Comparison of ENCODE assay signal across 8 cellular contexts in the genomic region with DNA sequence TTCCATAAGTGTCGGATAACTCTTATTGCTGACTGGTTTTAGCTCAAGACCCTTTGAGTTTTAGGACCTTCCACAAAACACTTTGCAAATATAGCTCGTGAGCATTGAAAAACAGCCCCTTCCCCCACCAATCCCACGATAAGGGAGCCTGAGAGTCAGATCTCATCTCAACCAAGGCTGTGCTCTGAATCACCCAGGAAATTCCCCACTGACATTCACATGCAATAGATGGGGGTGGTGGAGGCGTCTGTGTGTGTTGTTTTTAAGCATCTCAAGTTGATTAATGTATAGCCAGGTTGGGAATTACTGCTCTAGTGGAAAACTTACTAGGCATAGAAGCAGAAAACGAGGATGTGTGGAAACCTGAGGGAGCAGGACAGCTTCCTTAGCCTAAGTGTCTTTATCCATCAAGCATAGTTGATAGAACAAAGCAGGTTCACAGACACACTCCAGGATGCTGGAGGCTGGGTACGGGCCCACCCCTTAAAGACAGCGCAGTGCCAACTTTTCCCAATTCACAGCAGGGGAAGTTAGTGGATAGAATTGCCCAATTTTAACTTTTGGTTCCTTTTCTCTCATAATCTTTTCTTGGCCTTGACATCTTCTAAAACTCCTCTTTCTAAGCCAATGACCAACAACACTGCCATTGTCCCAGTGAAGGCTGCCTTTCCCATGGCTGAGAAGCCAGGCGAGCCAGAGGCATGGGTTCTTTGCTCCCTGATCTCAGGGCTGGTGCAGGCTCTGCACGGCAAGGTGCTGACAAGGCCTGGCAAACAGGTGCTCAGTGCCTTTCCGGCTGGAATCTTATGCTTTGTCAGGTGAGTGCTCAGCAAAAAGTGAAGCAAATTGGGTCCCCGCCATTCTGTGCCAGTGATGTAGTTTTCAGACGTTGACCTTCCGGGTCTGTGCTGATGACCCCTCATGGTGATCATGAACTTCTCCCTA.
DNase-seq lines count a peak whose midpoint lies in the region; ATAC-seq lines count a peak whose summit lies in the region.

No MANE protein-coding gene starts in this region.

- DNase-seq in activated T-cell treated with anti-CD3 and anti-CD28 coated beads, Interleukin-2, amount 50 U/mL, for 4 hours: peak; percentile 30
- DNase-seq in stimulated activated CD4-positive, alpha-beta T cell treated with anti-CD3 and anti-CD28 coated beads, Interleukin-15, amount 100 ng/mL, for 24 hours: peak; percentile 70
- DNase-seq in NCI-H2196 treated with DMSO at 0.1 percent for 48 hours (lab: John Stamatoyannopoulos, UW; ENCODE audit: unreplicated experiment) (no peak), NCI-H146 (lab: John Stamatoyannopoulos, UW) (no peak), H4 (ENCODE audit: low spot score) (no peak)
- no peak for DNase-seq in NK-92 treated with Interleukin-12 subunit alpha and Interleukin-12 subunit beta, amount 100 ng/mL, for 24 hours (lab: John Stamatoyannopoulos, UW)

- H3K4me3 Mint-ChIP-seq in activated T-cell treated with anti-CD3 and anti-CD28 coated beads, Interleukin-2, amount 50 U/mL, for 4 hours: peak overlapping the region; percentile 53

- H3K4me1 Mint-ChIP-seq in activated T-cell treated with anti-CD3 and anti-CD28 coated beads, Interleukin-2, amount 50 U/mL, for 4 hours (ENCODE audit: low read depth): peaks cover 32% of the 10 kb centered on the region

- peak; percentile 62 for ATAC-seq in GM18520 (IDR thresholded peaks at IDR 0.05; ENCODE audit: unreplicated experiment)
- ATAC-seq in HG02870 (IDR thresholded peaks at IDR 0.05; ENCODE audit: unreplicated experiment): peak; percentile 90
- peak; percentile 92 to 94 for ATAC-seq in activated T-cell treated with anti-CD3 and anti-CD28 coated beads, Interleukin-2, amount 50 U/mL, for 4 hours

- H3K27me3 Mint-ChIP-seq in activated T-cell treated with anti-CD3 and anti-CD28 coated beads, Interleukin-2, amount 50 U/mL, for 4 hours (ENCODE audit: low read depth): no peaks in the 10 kb centered on the region

- H3K9me3 Mint-ChIP-seq in activated T-cell treated with anti-CD3 and anti-CD28 coated beads, Interleukin-2, amount 50 U/mL, for 4 hours: peaks cover 18% of the 10 kb centered on the region

- no peaks in the 10 kb centered on the region for H3K36me3 Mint-ChIP-seq in activated T-cell treated with anti-CD3 and anti-CD28 coated beads, Interleukin-2, amount 50 U/mL, for 4 hours (ENCODE audit: insufficient read depth)

Comparison
In these comparisons a context has a peak if more than half of its experiments do, and no peak if none do; other contexts are left out.
1. DNase-seq: peak in activated T-cell treated with anti-CD3 and anti-CD28 coated beads, Interleukin-2, amount 50 U/mL, for 4 hours (single experiment) and stimulated activated CD4-positive, alpha-beta T cell treated with anti-CD3 and anti-CD28 coated beads, Interleukin-15, amount 100 ng/mL, for 24 hours (single experiment); none in NCI-H2196 treated with DMSO at 0.1 percent for 48 hours (single experiment), NCI-H146 (single experiment), NK-92 treated with Interleukin-12 subunit alpha and Interleukin-12 subunit beta, amount 100 ng/mL, for 24 hours (single experiment) and H4 (single experiment).
2. Peak in every context shown above with its lines, with median percentiles within 50 percentile points of each other: ATAC-seq.